ENCODE assay signal across 8 cellular contexts in genomic region chr12:54368016-54368708, GRCh38. TPM values are rescaled to one million over a fixed set of nuclear protein-coding genes. Genes with fewer than 3 reads are reported as not detected.
DNase-seq lines count a peak whose midpoint lies in the region; ATAC-seq and TF ChIP-seq lines count a peak whose summit lies in the region.

No MANE protein-coding gene starts in this region.

- no peaks in the 10 kb centered on the region for H3K9me3 ChIP-seq in gastroesophageal sphincter
- H3K9me3 ChIP-seq in thoracic aorta = no peaks in the 10 kb centered on the region

- no peak overlapping the region for H3K27ac Mint-ChIP-seq in activated naive CD4-positive, alpha-beta T cell treated with anti-CD3 and anti-CD28 coated beads, Interleukin-2, amount 50 U/mL, for 24 hours

- H3K27me3 Mint-ChIP-seq in activated naive CD4-positive, alpha-beta T cell treated with anti-CD3 and anti-CD28 coated beads, Interleukin-2, amount 50 U/mL, for 24 hours = no peaks in the 10 kb centered on the region

- H3K4me1 Mint-ChIP-seq in activated naive CD4-positive, alpha-beta T cell treated with anti-CD3 and anti-CD28 coated beads, Interleukin-2, amount 50 U/mL, for 24 hours = peaks cover 43% of the 10 kb centered on the region

- no peak for TF ChIP-seq POLR2A in NB4 (IDR thresholded peaks at IDR 0.05; ENCODE audit: extremely low read depth, insufficient read length)
- no peak for TF ChIP-seq POLR2A in gastroesophageal sphincter (IDR thresholded peaks at IDR 0.05)

- ATAC-seq in gastroesophageal sphincter = no peak
- no peak for ATAC-seq in thoracic aorta (ENCODE audit: insufficient number of reproducible peaks, low FRiP score, low read depth)
- no peak for ATAC-seq in HG03108 (IDR thresholded peaks at IDR 0.05; ENCODE audit: unreplicated experiment)

- H3K27ac ChIP-seq in gastroesophageal sphincter = peak overlapping the region in 3 of 4 donors; percentile 42 to 84 (median 72)
- no peak overlapping the region for H3K27ac ChIP-seq in thoracic aorta

- H3K4me1 ChIP-seq in gastroesophageal sphincter (peaks cover 0 to 46% (median 31%) of the 10 kb centered on the region in 3 donors), thoracic aorta (ENCODE audit: control insufficient read depth in 1 of 2, low read depth in 2 of 2) (peaks cover 10 to 34% of the 10 kb centered on the region in 2 donors)

- no peaks in the 10 kb centered on the region for H3K27me3 ChIP-seq in gastroesophageal sphincter
- H3K27me3 ChIP-seq in thoracic aorta (replicated peaks; ENCODE audit: insufficient read depth) = no peaks in the 10 kb centered on the region

- TF ChIP-seq EP300 in gastroesophageal sphincter (IDR thresholded peaks at IDR 0.05) = no peak

- peak overlapping the region; percentile 57 for H3K4me3 Mint-ChIP-seq in activated naive CD4-positive, alpha-beta T cell treated with anti-CD3 and anti-CD28 coated beads, Interleukin-2, amount 50 U/mL, for 24 hours

- no peak for TF ChIP-seq CTCF in NB4 (IDR thresholded peaks at IDR 0.05; ENCODE audit: low read depth, low read length)
- TF ChIP-seq CTCF in gastroesophageal sphincter (IDR thresholded peaks at IDR 0.05) = no peak
- TF ChIP-seq CTCF in thoracic aorta (IDR thresholded peaks at IDR 0.05) = no peak

- 16 to 20% methylated on average over 4 to 5 of the region's 5 CpGs for WGBS in gastroesophageal sphincter (ENCODE audit: low coverage in 1 of 2), 2 donors

- H3K36me3 ChIP-seq in gastroesophageal sphincter (no peaks in the 10 kb centered on the region), thoracic aorta (no peaks in the 10 kb centered on the region)

- H3K4me3 ChIP-seq in NB4 (ENCODE audit: low read depth, low read length) (peak overlapping the region; percentile 51), gastroesophageal sphincter (peak overlapping the region in 1 of 2 donors; percentile 51), thoracic aorta (peak overlapping the region; percentile 76)

- no peaks in the 10 kb centered on the region for H3K36me3 Mint-ChIP-seq in activated naive CD4-positive, alpha-beta T cell treated with anti-CD3 and anti-CD28 coated beads, Interleukin-2, amount 50 U/mL, for 24 hours

- no peaks in the 10 kb centered on the region for H3K9me3 Mint-ChIP-seq in activated naive CD4-positive, alpha-beta T cell treated with anti-CD3 and anti-CD28 coated beads, Interleukin-2, amount 50 U/mL, for 24 hours

- DNase-seq in activated naive CD4-positive, alpha-beta T cell treated with Interleukin-2 at 50 U/mL for 16 hours = no peak
- DNase-seq in NB4 (ENCODE audit: low read depth) (no peak), thoracic aorta (ENCODE audit: low spot score) (no peak), cortex of kidney (lab: John Stamatoyannopoulos, UW) (no peak)
- DNase-seq in stimulated activated CD4-positive, alpha-beta T cell treated with anti-CD3 and anti-CD28 coated beads, Interleukin-4, amount 100 ng/mL, for 1 hour = no peak

RNA-seq across cellular contexts. Expression of gene GPR84, which starts 3.9 kb away (rescaled TPM):
- under 1 TPM in 1 of 4 donors, not detected in 3; 0.54 TPM for total RNA-seq in gastroesophageal sphincter
- 1 to 10 TPM in 1 of 2 donors, under 1 TPM in 1; 0.95 to 2.3 TPM for total RNA-seq in thoracic aorta

RNA-seq across cellular contexts. Expression of gene ZNF385A, which starts 16.4 kb away (rescaled TPM):
- total RNA-seq in gastroesophageal sphincter = 10 to 100 TPM in 3 of 4 donors, 1 to 10 TPM in 1; 7.5 to 28.0 (median 19.5) TPM
- total RNA-seq in thoracic aorta = 10 to 100 TPM in 1 of 2 donors, 1 to 10 TPM in 1; 7.4 to 19.0 TPM

RNA-seq across cellular contexts. Expression of gene COPZ1, which starts 43.2 kb away (rescaled TPM):
- total RNA-seq in gastroesophageal sphincter = 100 to 1,000 TPM in 1 of 4 donors, 10 to 100 TPM in 3; 47.0 to 138 (median 57.5) TPM
- total RNA-seq in thoracic aorta = 10 to 100 TPM; 38.7 to 59.4 TPM

RNA-seq across cellular contexts. Expression of gene ITGA5, which starts 50.9 kb away (rescaled TPM):
- total RNA-seq in gastroesophageal sphincter (100 to 1,000 TPM; 141 to 908 (median 220) TPM), thoracic aorta (100 to 1,000 TPM; 752 to 847 TPM)

Comparison
In these comparisons a context has a peak if more than half of its experiments do, and no peak if none do; other contexts are left out.
1. H3K27ac ChIP-seq: peak in gastroesophageal sphincter (3 of 4); none in thoracic aorta (0 of 2).